In genomic region chr2:10452334-10452733, GRCh38 we compare ENCODE assay signal across 1 cellular context.
TF ChIP-seq lines count a peak whose summit lies in the region.

No MANE protein-coding gene starts in this region.

TF ChIP-seq in HEK293, 187 proteins besides CTCF, POLR2A, EP300 and RAD21 (continued from another document):
- TF ChIP-seq PRDM4 (tag by site-specific recombination; IDR thresholded peaks at IDR 0.05) (no peak), ZNF664 (tag by site-specific recombination; IDR thresholded peaks at IDR 0.05) (no peak), SP7 (tag by site-specific recombination; IDR thresholded peaks at IDR 0.05) (0 out of 2 replicates have a peak, but pooled peaks have one; percentile 19), ZBTB20 (tag by site-specific recombination; IDR thresholded peaks at IDR 0.05) (peak; percentile 73), ZNF433 (tag by site-specific recombination; IDR thresholded peaks at IDR 0.05; ENCODE audit: low read depth) (no peak), ZNF645 (tag by site-specific recombination; IDR thresholded peaks at IDR 0.05) (no peak), GFI1B (tag by site-specific recombination; IDR thresholded peaks at IDR 0.05) (no peak), ZBTB21 (tag by site-specific recombination; IDR thresholded peaks at IDR 0.05) (0 out of 2 replicates have a peak, but pooled peaks have one; percentile 33), BCL11A (tag by site-specific recombination; IDR thresholded peaks at IDR 0.05; ENCODE audit: low read depth) (0 out of 2 replicates have a peak, but pooled peaks have one; percentile 38), ZBTB8A (tag by site-specific recombination; IDR thresholded peaks at IDR 0.05) (peak; percentile 92)
- TF ChIP-seq, protein P1, sequence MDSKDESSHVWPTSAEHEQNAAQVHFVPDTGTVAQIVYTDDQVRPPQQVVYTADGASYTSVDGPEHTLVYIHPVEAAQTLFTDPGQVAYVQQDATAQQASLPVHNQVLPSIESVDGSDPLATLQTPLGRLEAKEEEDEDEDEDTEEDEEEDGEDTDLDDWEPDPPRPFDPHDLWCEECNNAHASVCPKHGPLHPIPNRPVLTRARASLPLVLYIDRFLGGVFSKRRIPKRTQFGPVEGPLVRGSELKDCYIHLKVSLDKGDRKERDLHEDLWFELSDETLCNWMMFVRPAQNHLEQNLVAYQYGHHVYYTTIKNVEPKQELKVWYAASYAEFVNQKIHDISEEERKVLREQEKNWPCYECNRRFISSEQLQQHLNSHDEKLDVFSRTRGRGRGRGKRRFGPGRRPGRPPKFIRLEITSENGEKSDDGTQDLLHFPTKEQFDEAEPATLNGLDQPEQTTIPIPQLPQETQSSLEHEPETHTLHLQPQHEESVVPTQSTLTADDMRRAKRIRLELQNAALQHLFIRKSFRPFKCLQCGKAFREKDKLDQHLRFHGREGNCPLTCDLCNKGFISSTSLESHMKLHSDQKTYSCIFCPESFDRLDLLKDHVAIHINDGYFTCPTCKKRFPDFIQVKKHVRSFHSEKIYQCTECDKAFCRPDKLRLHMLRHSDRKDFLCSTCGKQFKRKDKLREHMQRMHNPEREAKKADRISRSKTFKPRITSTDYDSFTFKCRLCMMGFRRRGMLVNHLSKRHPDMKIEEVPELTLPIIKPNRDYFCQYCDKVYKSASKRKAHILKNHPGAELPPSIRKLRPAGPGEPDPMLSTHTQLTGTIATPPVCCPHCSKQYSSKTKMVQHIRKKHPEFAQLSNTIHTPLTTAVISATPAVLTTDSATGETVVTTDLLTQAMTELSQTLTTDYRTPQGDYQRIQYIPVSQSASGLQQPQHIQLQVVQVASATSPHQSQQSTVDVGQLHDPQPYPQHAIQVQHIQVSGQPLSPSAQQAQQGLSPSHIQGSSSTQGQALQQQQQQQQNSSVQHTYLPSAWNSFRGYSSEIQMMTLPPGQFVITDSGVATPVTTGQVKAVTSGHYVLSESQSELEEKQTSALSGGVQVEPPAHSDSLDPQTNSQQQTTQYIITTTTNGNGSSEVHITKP (tag by site-specific recombination; IDR thresholded peaks at IDR 0.05): peak; percentile 81
